In the genomic region with DNA sequence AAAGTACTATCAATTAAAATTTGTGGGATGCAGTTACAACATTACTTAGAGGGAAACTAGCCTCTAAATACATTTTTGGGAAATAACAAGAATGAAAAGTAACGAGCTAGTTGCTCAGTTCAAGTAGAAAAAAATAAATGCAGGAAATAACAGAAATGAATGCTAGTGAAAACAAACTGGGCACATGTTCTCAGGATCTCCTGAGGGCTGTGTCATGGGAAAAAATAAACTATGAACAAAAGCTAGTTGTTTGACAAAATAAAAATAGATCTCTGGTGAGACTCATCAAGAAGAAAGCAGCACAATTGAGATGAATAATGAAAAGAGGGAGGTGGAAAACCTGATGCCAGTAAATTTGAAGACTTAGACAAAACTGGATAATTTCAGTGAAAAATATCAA, we compare ENCODE assay signal across 19 cellular contexts. TPM values are rescaled to one million over a fixed set of nuclear protein-coding genes. Genes with fewer than 3 reads are reported as not detected.
A peak's percentile ranks its signal among the peaks of the same experiment; 100 is the strongest.
DNase-seq lines count a peak whose midpoint lies in the region; ATAC-seq and TF ChIP-seq lines count a peak whose summit lies in the region.
"Had no signal": no experiment of that assay in that cellular context is flagged by ENCODE, and none has a peak within 500 bp of the region (broad histone marks: within the 10 kb centered on the region; RNA-seq: fewer than 3 reads in every experiment).

No MANE protein-coding gene starts in this region.

- ATAC-seq in T-helper 17 cell (no peak), GM21619 (IDR thresholded peaks at IDR 0.05; ENCODE audit: unreplicated experiment) (no peak)

- peaks cover 3% of the 10 kb centered on the region for H3K4me1 Mint-ChIP-seq in T-helper 17 cell
- H3K4me1 Mint-ChIP-seq: H9 had no signal

- H3K4me3 ChIP-seq in A673 (ENCODE audit: low read depth, low read length, poor library complexity, severe bottlenecking) (no peak overlapping the region), dorsolateral prefrontal cortex (peak overlapping the region in 3 of 59 donors; percentile 6 to 15 (median 7))
- H3K4me3 ChIP-seq: PC-9 had no signal

- H3K27ac ChIP-seq in A673 (ENCODE audit: low read depth, low read length, poor library complexity, severe bottlenecking) (peak overlapping the region; percentile 28), dorsolateral prefrontal cortex (peak overlapping the region in 54 of 59 donors; percentile 3 to 84 (median 58))
- H3K27ac ChIP-seq: HL-60, PC-9, RWPE1 had no signal

- no peaks in the 10 kb centered on the region for H3K9me3 ChIP-seq in A673 (ENCODE audit: low read depth, low read length, poor library complexity, severe bottlenecking)
- no peaks in the 10 kb centered on the region for H3K9me3 ChIP-seq in T-helper 17 cell (ENCODE audit: control insufficient read depth, low read length, poor library complexity, severe bottlenecking)

- H3K27me3 Mint-ChIP-seq in T-helper 17 cell, result no peaks in the 10 kb centered on the region
- H3K27me3 Mint-ChIP-seq: CD4-positive, alpha-beta T cell had no signal

- CTCF ChIA-PET in A673 (lab: Charles Lee), result no interaction called here

- peaks cover 4% of the 10 kb centered on the region for H3K36me3 Mint-ChIP-seq in T-helper 17 cell (ENCODE audit: low read depth)

- BruUV-seq in A673 (replicated peaks; lab: Mats Ljungman, UMichigan), result no TSS peak

- H3K27me3 ChIP-seq in A673 (replicated peaks; ENCODE audit: insufficient read depth, low read depth, low read length, poor library complexity) (no peaks in the 10 kb centered on the region), dorsolateral prefrontal cortex (no peaks in the 10 kb centered on the region)

- H3K27ac Mint-ChIP-seq in T-helper 17 cell, result peak overlapping the region; percentile 74
- H3K27ac Mint-ChIP-seq: CD4-positive, alpha-beta T cell had no signal

- TF ChIP-seq CTCF in A673 (conservative IDR thresholded peaks at IDR 0.05; ENCODE audit: low read depth, low read length) (no peak), dorsolateral prefrontal cortex (IDR thresholded peaks at IDR 0.05 in 54 of 56, conservative IDR thresholded peaks at IDR 0.05 in 2 of 56; ENCODE audit: low read depth in 1 of 56, partially characterized antibody in 56 of 56) (no peak)

- intact Hi-C loops in A673 (cut with micrococcal nuclease; ENCODE audit: unreplicated experiment), result no loop called here
- intact Hi-C loops in dorsolateral prefrontal cortex (cut with DNase I), result no loop called here

- no peak overlapping the region for H3K4me3 Mint-ChIP-seq in T-helper 17 cell
- H3K4me3 Mint-ChIP-seq: CD4-positive, alpha-beta T cell; H9 had no signal

- DNase-seq in A673 (ENCODE audit: low spot score) (no peak), T-helper 17 cell (no peak), dorsolateral prefrontal cortex (no peak), pons (ENCODE audit: low spot score) (peak; percentile 56), retina (no peak)
- no peak for DNase-seq in NK-92 treated with Interleukin-12 subunit alpha and Interleukin-12 subunit beta, amount 100 ng/mL, for 24 hours (lab: John Stamatoyannopoulos, UW)
- DNase-seq in activated CD8-positive, alpha-beta memory T cell treated with anti-CD3 and anti-CD28 coated beads, Interleukin-2, amount 50 U/mL, for 4 hours, result no peak
- DNase-seq: 8988T; Calu3; CD4-positive, alpha-beta T cell; H9; Karpas-422; NCI-H1436; NCI-H1930; NCI-H526; PC-9 had no signal

- no peaks in the 10 kb centered on the region for H3K36me3 ChIP-seq in A673 (ENCODE audit: insufficient read depth, low read length, poor library complexity, severe bottlenecking)

- POLR2A ChIA-PET in A673 (lab: Charles Lee; ENCODE audit: low non-redundant PET), result no interaction called here

- H3K4me1 ChIP-seq in A673 (ENCODE audit: insufficient read depth, low read length, poor library complexity, severe bottlenecking), result peaks cover 10% of the 10 kb centered on the region

RNA-seq across cellular contexts. Expression of gene IDNK, which starts 16.3 kb away (rescaled TPM):
- total RNA-seq in A673 (2021) (1.6 and 1.7 TPM in 2 replicates), T-helper 17 cell (10 to 100 TPM in 1 of 2 donors, 1 to 10 TPM in 1; 5.0 to 10.3 TPM), dorsolateral prefrontal cortex (10 to 100 TPM in 74 of 120 experiments, 1 to 10 TPM in 46; 3.8 to 21.4 (median 11.5) TPM)
